In the genomic region with DNA sequence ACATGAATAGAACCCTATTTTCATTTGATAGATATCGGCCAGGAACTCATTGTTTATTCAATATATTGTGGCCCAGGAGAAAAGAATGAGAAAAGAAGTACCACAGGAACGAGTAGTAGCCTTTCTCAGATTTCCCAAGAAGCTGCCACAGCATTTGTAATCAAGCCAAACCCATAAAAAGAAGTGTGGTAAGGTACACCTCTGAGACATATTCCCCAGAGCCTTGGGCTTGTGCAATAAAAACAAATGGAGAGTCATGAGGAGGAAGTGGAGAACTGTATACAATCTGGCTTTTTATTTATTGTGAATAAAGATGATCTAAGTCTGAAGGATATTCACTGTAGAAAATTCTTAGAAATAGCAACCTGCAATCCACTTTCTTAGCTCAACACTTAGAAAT, we compare ENCODE assay signal across 15 cellular contexts. TPM values are rescaled to one million over a fixed set of nuclear protein-coding genes. Genes with fewer than 3 reads are reported as not detected.
DNase-seq lines count a peak whose midpoint lies in the region; ATAC-seq and TF ChIP-seq lines count a peak whose summit lies in the region.
"Had no signal": no experiment of that assay in that cellular context is flagged by ENCODE, and none has a peak within 500 bp of the region (broad histone marks: within the 10 kb centered on the region; RNA-seq: fewer than 3 reads in every experiment).

No MANE protein-coding gene starts in this region.

- H2AFZ ChIP-seq in GM23248: no peak overlapping the region

- DNase-seq in AG04449 (ENCODE audit: low read depth, low spot score) (peak; percentile 62), GM23248 (peak; percentile 86), fibroblast of the conjunctiva (ENCODE audit: low read depth) (peak; percentile 30), left ventricle myocardium inferior (no peak), RKO (ENCODE audit: low spot score) (no peak)
- DNase-seq in activated CD4-positive, alpha-beta T cell treated with anti-CD3 and anti-CD28 coated beads for 1 hour: no peak
- DNase-seq: activated CD8-positive, alpha-beta memory T cell treated with anti-CD3 and anti-CD28 coated beads, Interleukin-2, amount 50 U/mL, for 48 hours; AML-193; amniotic stem cell; GDM1; NCI-H446 treated with DMSO at 0.1 percent for 48 hours; small intestine; upper lobe of left lung had no signal

- POLR2A ChIA-PET in AG04449 (lab: Yijun Ruan, JAX): no interaction called here

- no peak overlapping the region for H3K9ac ChIP-seq in GM23248

- ATAC-seq in HG02623 (IDR thresholded peaks at IDR 0.05; ENCODE audit: unreplicated experiment): no peak

- no peaks in the 10 kb centered on the region for H3K36me3 ChIP-seq in GM23248 (ENCODE audit: low read depth)
- H3K36me3 ChIP-seq in left ventricle myocardium inferior: no peaks in the 10 kb centered on the region
- H3K36me3 ChIP-seq: upper lobe of left lung had no signal

- CTCF ChIA-PET in AG04449 (lab: Yijun Ruan, JAX): no interaction called here

- H3K4me1 ChIP-seq in GM23248 (ENCODE audit: insufficient read depth) (peaks cover 5% of the 10 kb centered on the region; the same call in 1 of the 2 replicates), left ventricle myocardium inferior (no peaks in the 10 kb centered on the region)
- H3K4me1 ChIP-seq: upper lobe of left lung had no signal

- H3K27ac ChIP-seq in GM23248 (no peak overlapping the region), VCaP (peak overlapping the region; percentile 2; the same call in 1 of the 2 replicates), left ventricle myocardium inferior (replicated peaks) (no peak overlapping the region)
- H3K27ac ChIP-seq: upper lobe of left lung had no signal

- intact Hi-C loops in left ventricle myocardium inferior (cut with micrococcal nuclease): no loop called here

- H3K27me3 ChIP-seq in GM23248 (replicated peaks; ENCODE audit: insufficient read depth): no peaks in the 10 kb centered on the region
- peaks cover 17% of the 10 kb centered on the region for H3K27me3 ChIP-seq in left ventricle myocardium inferior (ENCODE audit: low read depth)
- H3K27me3 ChIP-seq: upper lobe of left lung had no signal

- H4K20me1 ChIP-seq in GM23248 (ENCODE audit: insufficient read depth): no peaks in the 10 kb centered on the region

- peaks cover 13% of the 10 kb centered on the region; the same call in 1 of the 2 replicates for H3F3A ChIP-seq in GM23248 (ENCODE audit: insufficient read depth)

- H3K79me2 ChIP-seq in GM23248 (ENCODE audit: insufficient read depth): no peaks in the 10 kb centered on the region

- H3K4me2 ChIP-seq in GM23248 (ENCODE audit: unreplicated experiment): no peak overlapping the region

- no peaks in the 10 kb centered on the region for H3K9me3 ChIP-seq in GM23248 (ENCODE audit: low read depth)
- H3K9me3 ChIP-seq in left ventricle myocardium inferior (replicated peaks): no peaks in the 10 kb centered on the region
- H3K9me3 ChIP-seq: upper lobe of left lung had no signal

- WGBS in GM23248 (ENCODE audit: low coverage in 1 of 2, low lambda C conversion rate in 2 of 2, missing lambda C conversion rate in 2 of 2), 2 experiments: 38 to 41% methylated on average over 2 of the region's 2 CpGs

- in situ Hi-C loops in GM23248 (cut with MboI): no loop called here

- H3K4me3 ChIP-seq in AG04449 (ENCODE audit: low read depth, low read length) (no peak overlapping the region), GM23248 (no peak overlapping the region), left ventricle myocardium inferior (no peak overlapping the region)
- H3K4me3 ChIP-seq: upper lobe of left lung had no signal

- no peaks in the 10 kb centered on the region for H3K9me2 ChIP-seq in GM23248 (ENCODE audit: insufficient read depth)

- TF ChIP-seq CTCF in AG04449 (IDR thresholded peaks at IDR 0.05; ENCODE audit: insufficient read depth, low read length, missing control alignments): no peak
- no peak for TF ChIP-seq CTCF in VCaP (conservative IDR thresholded peaks at IDR 0.05)
- no peak for TF ChIP-seq CTCF in left ventricle myocardium inferior (IDR thresholded peaks at IDR 0.05; ENCODE audit: borderline replicate concordance)

RNA-seq across cellular contexts. Expression of gene KIF6, which starts 36.7 kb away (rescaled TPM):
- 0.22 and 0.51 TPM in 2 replicates for total RNA-seq in GM23248 (2014; rRNA removed; shearing (Covaris generic))
- polyA plus RNA-seq in GM23248 (2016; fragmentation: Nextera tagmentation; extraction: Ambion mirVana): 0.87 and 0.91 TPM in 2 replicates
- 0.69 TPM for total RNA-seq in left ventricle myocardium inferior

Comparison
In these comparisons a context has a peak if more than half of its experiments do, and no peak if none do; other contexts are left out.
1. DNase-seq: peak in AG04449 (single experiment), GM23248 (single experiment) and fibroblast of the conjunctiva (single experiment); none in activated CD4-positive, alpha-beta T cell treated with anti-CD3 and anti-CD28 coated beads for 1 hour (single experiment), left ventricle myocardium inferior (single experiment) and RKO (single experiment).